1 cellular context compared by ENCODE assay signal in genomic region chr14:102490456-102490855, GRCh38.
TF ChIP-seq lines count a peak whose summit lies in the region.

No MANE protein-coding gene starts in this region.

TF ChIP-seq in HepG2, 621 proteins besides CTCF, POLR2A, EP300 and RAD21:
- no peak for TF ChIP-seq TFDP2 (CRISPR knock-in tag; IDR thresholded peaks at IDR 0.05)
- no peak for TF ChIP-seq ZSCAN30 (CRISPR knock-in tag; IDR thresholded peaks at IDR 0.05)
- TF ChIP-seq, protein P1, sequence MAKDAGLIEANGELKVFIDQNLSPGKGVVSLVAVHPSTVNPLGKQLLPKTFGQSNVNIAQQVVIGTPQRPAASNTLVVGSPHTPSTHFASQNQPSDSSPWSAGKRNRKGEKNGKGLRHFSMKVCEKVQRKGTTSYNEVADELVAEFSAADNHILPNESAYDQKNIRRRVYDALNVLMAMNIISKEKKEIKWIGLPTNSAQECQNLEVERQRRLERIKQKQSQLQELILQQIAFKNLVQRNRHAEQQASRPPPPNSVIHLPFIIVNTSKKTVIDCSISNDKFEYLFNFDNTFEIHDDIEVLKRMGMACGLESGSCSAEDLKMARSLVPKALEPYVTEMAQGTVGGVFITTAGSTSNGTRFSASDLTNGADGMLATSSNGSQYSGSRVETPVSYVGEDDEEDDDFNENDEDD (CRISPR knock-in tag; IDR thresholded peaks at IDR 0.05; ENCODE audit: borderline replicate concordance): no peak
- no peak for TF ChIP-seq FOXA3 (CRISPR knock-in tag; IDR thresholded peaks at IDR 0.05)
- no peak for TF ChIP-seq ARID3A (IDR thresholded peaks at IDR 0.05; ENCODE audit: low read depth, low read length)
- no peak for TF ChIP-seq ZNF7 (CRISPR knock-in tag; IDR thresholded peaks at IDR 0.05)
- no peak for TF ChIP-seq YEATS4 (CRISPR knock-in tag; IDR thresholded peaks at IDR 0.05; ENCODE audit: borderline replicate concordance)
- TF ChIP-seq ZNF574 (CRISPR knock-in tag; IDR thresholded peaks at IDR 0.05): no peak
- TF ChIP-seq ZNF780A (CRISPR knock-in tag; IDR thresholded peaks at IDR 0.05): no peak
- TF ChIP-seq, protein P2, sequence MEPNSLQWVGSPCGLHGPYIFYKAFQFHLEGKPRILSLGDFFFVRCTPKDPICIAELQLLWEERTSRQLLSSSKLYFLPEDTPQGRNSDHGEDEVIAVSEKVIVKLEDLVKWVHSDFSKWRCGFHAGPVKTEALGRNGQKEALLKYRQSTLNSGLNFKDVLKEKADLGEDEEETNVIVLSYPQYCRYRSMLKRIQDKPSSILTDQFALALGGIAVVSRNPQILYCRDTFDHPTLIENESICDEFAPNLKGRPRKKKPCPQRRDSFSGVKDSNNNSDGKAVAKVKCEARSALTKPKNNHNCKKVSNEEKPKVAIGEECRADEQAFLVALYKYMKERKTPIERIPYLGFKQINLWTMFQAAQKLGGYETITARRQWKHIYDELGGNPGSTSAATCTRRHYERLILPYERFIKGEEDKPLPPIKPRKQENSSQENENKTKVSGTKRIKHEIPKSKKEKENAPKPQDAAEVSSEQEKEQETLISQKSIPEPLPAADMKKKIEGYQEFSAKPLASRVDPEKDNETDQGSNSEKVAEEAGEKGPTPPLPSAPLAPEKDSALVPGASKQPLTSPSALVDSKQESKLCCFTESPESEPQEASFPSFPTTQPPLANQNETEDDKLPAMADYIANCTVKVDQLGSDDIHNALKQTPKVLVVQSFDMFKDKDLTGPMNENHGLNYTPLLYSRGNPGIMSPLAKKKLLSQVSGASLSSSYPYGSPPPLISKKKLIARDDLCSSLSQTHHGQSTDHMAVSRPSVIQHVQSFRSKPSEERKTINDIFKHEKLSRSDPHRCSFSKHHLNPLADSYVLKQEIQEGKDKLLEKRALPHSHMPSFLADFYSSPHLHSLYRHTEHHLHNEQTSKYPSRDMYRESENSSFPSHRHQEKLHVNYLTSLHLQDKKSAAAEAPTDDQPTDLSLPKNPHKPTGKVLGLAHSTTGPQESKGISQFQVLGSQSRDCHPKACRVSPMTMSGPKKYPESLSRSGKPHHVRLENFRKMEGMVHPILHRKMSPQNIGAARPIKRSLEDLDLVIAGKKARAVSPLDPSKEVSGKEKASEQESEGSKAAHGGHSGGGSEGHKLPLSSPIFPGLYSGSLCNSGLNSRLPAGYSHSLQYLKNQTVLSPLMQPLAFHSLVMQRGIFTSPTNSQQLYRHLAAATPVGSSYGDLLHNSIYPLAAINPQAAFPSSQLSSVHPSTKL (CRISPR knock-in tag; IDR thresholded peaks at IDR 0.05): no peak
- TF ChIP-seq TMF1 (CRISPR knock-in tag; IDR thresholded peaks at IDR 0.05; ENCODE audit: low read depth): no peak
- no peak for TF ChIP-seq RXRA (CRISPR knock-in tag; IDR thresholded peaks at IDR 0.05)
- no peak for TF ChIP-seq ZNF792 (CRISPR knock-in tag; IDR thresholded peaks at IDR 0.05)
- TF ChIP-seq, protein P3, sequence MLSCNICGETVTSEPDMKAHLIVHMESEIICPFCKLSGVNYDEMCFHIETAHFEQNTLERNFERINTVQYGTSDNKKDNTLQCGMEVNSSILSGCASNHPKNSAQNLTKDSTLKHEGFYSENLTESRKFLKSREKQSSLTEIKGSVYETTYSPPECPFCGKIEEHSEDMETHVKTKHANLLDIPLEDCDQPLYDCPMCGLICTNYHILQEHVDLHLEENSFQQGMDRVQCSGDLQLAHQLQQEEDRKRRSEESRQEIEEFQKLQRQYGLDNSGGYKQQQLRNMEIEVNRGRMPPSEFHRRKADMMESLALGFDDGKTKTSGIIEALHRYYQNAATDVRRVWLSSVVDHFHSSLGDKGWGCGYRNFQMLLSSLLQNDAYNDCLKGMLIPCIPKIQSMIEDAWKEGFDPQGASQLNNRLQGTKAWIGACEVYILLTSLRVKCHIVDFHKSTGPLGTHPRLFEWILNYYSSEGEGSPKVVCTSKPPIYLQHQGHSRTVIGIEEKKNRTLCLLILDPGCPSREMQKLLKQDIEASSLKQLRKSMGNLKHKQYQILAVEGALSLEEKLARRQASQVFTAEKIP (CRISPR knock-in tag; IDR thresholded peaks at IDR 0.05; ENCODE audit: borderline replicate concordance): no peak
- TF ChIP-seq ZNF12 (CRISPR knock-in tag; IDR thresholded peaks at IDR 0.05): no peak
- TF ChIP-seq ZBTB26 (CRISPR knock-in tag; IDR thresholded peaks at IDR 0.05; ENCODE audit: borderline replicate concordance): no peak
- no peak for TF ChIP-seq KAT2B (IDR thresholded peaks at IDR 0.05; ENCODE audit: borderline replicate concordance, low read depth, low read length)
- no peak for TF ChIP-seq U2AF1 (optimal IDR thresholded peaks at IDR 0.05; ENCODE audit: low read depth, low read length)
- no peak for TF ChIP-seq HDAC6 (IDR thresholded peaks at IDR 0.05; ENCODE audit: low read depth, low read length)
- TF ChIP-seq, protein P4, sequence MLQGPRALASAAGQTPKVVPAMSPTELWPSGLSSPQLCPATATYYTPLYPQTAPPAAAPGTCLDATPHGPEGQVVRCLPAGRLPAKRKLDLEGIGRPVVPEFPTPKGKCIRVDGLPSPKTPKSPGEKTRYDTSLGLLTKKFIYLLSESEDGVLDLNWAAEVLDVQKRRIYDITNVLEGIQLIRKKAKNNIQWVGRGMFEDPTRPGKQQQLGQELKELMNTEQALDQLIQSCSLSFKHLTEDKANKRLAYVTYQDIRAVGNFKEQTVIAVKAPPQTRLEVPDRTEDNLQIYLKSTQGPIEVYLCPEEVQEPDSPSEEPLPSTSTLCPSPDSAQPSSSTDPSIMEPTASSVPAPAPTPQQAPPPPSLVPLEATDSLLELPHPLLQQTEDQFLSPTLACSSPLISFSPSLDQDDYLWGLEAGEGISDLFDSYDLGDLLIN (CRISPR knock-in tag; IDR thresholded peaks at IDR 0.05; ENCODE audit: borderline replicate concordance): no peak
